10 cellular contexts compared by ENCODE assay signal in genomic region chr11:60844045-60844869, GRCh38. TPM values are rescaled to one million over a fixed set of nuclear protein-coding genes. Genes with fewer than 3 reads are reported as not detected.
A peak's percentile ranks its signal among the peaks of the same experiment; 100 is the strongest.
DNase-seq lines count a peak whose midpoint lies in the region; ATAC-seq, FAIRE-seq and TF ChIP-seq lines count a peak whose summit lies in the region.
"Had no signal": no experiment of that assay in that cellular context is flagged by ENCODE, and none has a peak within 500 bp of the region (broad histone marks: within the 10 kb centered on the region; RNA-seq: fewer than 3 reads in every experiment).

No MANE protein-coding gene starts in this region.

- FAIRE-seq in GM12892 (lab: Jason Lieb, UNC): peak; percentile 50

- no peaks in the 10 kb centered on the region for H3K9me3 ChIP-seq in SK-N-MC (ENCODE audit: low read depth, low read length)
- no peaks in the 10 kb centered on the region for H3K9me3 ChIP-seq in mucosa of descending colon

- no peak for ATAC-seq in mucosa of descending colon
- no peak for ATAC-seq in GM19351 (IDR thresholded peaks at IDR 0.05; ENCODE audit: unreplicated experiment)
- ATAC-seq in sciatic nerve: no peak
- ATAC-seq: Right ventricle myocardium inferior had no signal

- H3K4me3 ChIP-seq in SK-N-MC: peak overlapping the region; percentile 97
- peak overlapping the region; percentile 64 for H3K4me3 ChIP-seq in epithelial cell of esophagus (ENCODE audit: low read length)
- peak overlapping the region; percentile 94 for H3K4me3 ChIP-seq in retinal pigment epithelial cell (ENCODE audit: low read length)
- no peak overlapping the region for H3K4me3 ChIP-seq in mucosa of descending colon

- intact Hi-C loops in mucosa of descending colon (cut with DNase I, micrococcal nuclease): no loop called here
- intact Hi-C loops in sciatic nerve (cut with DNase I): no loop called here

- H3K27ac ChIP-seq in SK-N-MC: no peak overlapping the region
- H3K27ac ChIP-seq: epithelial cell of prostate had no signal

- peaks cover 29% of the 10 kb centered on the region for H3K4me1 ChIP-seq in mucosa of descending colon (ENCODE audit: low read depth)

- TF ChIP-seq POLR2A in GM12892 (IDR thresholded peaks at IDR 0.05; ENCODE audit: low read depth, low read length): no peak

- DNase-seq in GM12892 (ENCODE audit: insufficient read length) (no peak), SK-N-MC (ENCODE audit: low read depth, low spot score) (no peak), epithelial cell of esophagus (ENCODE audit: low read depth) (peak; percentile 45), retinal pigment epithelial cell (ENCODE audit: low read depth) (no peak), mucosa of descending colon (no peak), DMS153 (lab: John Stamatoyannopoulos, UW) (no peak), sciatic nerve (ENCODE audit: low spot score) (no peak)

- H3K36me3 ChIP-seq in SK-N-MC (ENCODE audit: insufficient read depth, low read length) (peaks cover 24% of the 10 kb centered on the region; the same call in 1 of the 2 replicates), mucosa of descending colon (ENCODE audit: low read depth) (no peaks in the 10 kb centered on the region)

- TF ChIP-seq CTCF in epithelial cell of esophagus (IDR thresholded peaks at IDR 0.05; ENCODE audit: insufficient read depth, low read depth, low read length, missing control alignments): no peak
- TF ChIP-seq CTCF in retinal pigment epithelial cell (conservative IDR thresholded peaks at IDR 0.05; ENCODE audit: low read depth, low read length): no peak
- no peak for TF ChIP-seq CTCF in mucosa of descending colon (IDR thresholded peaks at IDR 0.05)

- peak overlapping the region; percentile 94 for H3K9ac ChIP-seq in SK-N-MC (ENCODE audit: insufficient read length)

RNA-seq across cellular contexts. Expression of gene CCDC86, which starts 2.3 kb away (rescaled TPM):
- 20.8 TPM for polyA plus RNA-seq in GM12892 (2012; ENCODE audit: missing spikeins)
- total RNA-seq in mucosa of descending colon (10 to 100 TPM in 2 of 3 donors, 1 to 10 TPM in 1; 8.8 to 14.9 (median 14.7) TPM), sciatic nerve (16.5 TPM)

RNA-seq across cellular contexts. Expression of gene PTGDR2, which starts 11.5 kb away (rescaled TPM):
- 0.11 TPM for polyA plus RNA-seq in GM12892 (2012; ENCODE audit: missing spikeins)
- total RNA-seq in mucosa of descending colon (1 to 10 TPM; 1.8 to 3.4 (median 2.6) TPM), sciatic nerve (1.1 TPM)

RNA-seq across cellular contexts. Expression of gene ZP1, which starts 23.1 kb away (rescaled TPM):
- polyA plus RNA-seq in GM12892 (2012; ENCODE audit: missing spikeins): not detected
- total RNA-seq in mucosa of descending colon (under 1 TPM in 2 of 3 donors, not detected in 1; 0.23 to 0.41 TPM), sciatic nerve (0.85 TPM)

RNA-seq across cellular contexts. Expression of gene MS4A10, which starts 59.1 kb away (rescaled TPM):
- not detected for polyA plus RNA-seq in GM12892 (2012; ENCODE audit: missing spikeins)
- total RNA-seq in mucosa of descending colon: 1 to 10 TPM in 1 of 3 donors, not detected in 2; 1.2 TPM
- total RNA-seq in sciatic nerve: not detected
- total RNA-seq: Right ventricle myocardium inferior had no signal
